Comparison of ENCODE assay signal across 9 cellular contexts in genomic region chr11:57277845-57278720, GRCh38. TPM values are rescaled to one million over a fixed set of nuclear protein-coding genes. Genes with fewer than 3 reads are reported as not detected.
DNase-seq lines count a peak whose midpoint lies in the region; ATAC-seq and TF ChIP-seq lines count a peak whose summit lies in the region.
"Had no signal": no experiment of that assay in that cellular context is flagged by ENCODE, and none has a peak within 500 bp of the region (broad histone marks: within the 10 kb centered on the region; RNA-seq: fewer than 3 reads in every experiment).

No MANE protein-coding gene starts in this region.

- peak; percentile 92 for ATAC-seq in GM18511 (IDR thresholded peaks at IDR 0.05; ENCODE audit: unreplicated experiment)
- ATAC-seq in HG03175 (IDR thresholded peaks at IDR 0.05; ENCODE audit: unreplicated experiment) = peak; percentile 77
- peak; percentile 81 for ATAC-seq in aorta (ENCODE audit: low FRiP score)

- no peaks in the 10 kb centered on the region for H3K27me3 ChIP-seq in aorta (ENCODE audit: control insufficient read depth in 1 of 2, insufficient read depth in 2 of 2, low read length in 1 of 2)

- peaks cover 2% of the 10 kb centered on the region for H3K36me3 Mint-ChIP-seq in osteocyte (ENCODE audit: unreplicated experiment)

- no peak overlapping the region for H3K4me3 ChIP-seq in aorta (ENCODE audit: low read length in 2 of 2)

- intact Hi-C loops in aorta (cut with DNase I) = no loop called here

- H3K27me3 Mint-ChIP-seq in osteocyte (ENCODE audit: unreplicated experiment) = no peaks in the 10 kb centered on the region

- peaks cover 4% of the 10 kb centered on the region for H3K9me3 Mint-ChIP-seq in osteocyte (ENCODE audit: unreplicated experiment)

- H3K9me3 ChIP-seq in aorta (ENCODE audit: control insufficient read depth, low read length) = peaks cover 1% of the 10 kb centered on the region

- H3K4me3 Mint-ChIP-seq in osteocyte (ENCODE audit: unreplicated experiment) = peak overlapping the region; percentile 64
- H3K4me3 Mint-ChIP-seq: stimulated activated naive CD8-positive, alpha-beta T cell treated with anti-CD3 and anti-CD28 coated beads, Interleukin-15, Interleukin-2, amounts not matched to agents 100 ng/mL and 50 ng/mL, for 24 hours had no signal

- 10 to 11% methylated on average over 14 of the region's 14 CpGs for WGBS in aorta, 2 donors

- peak overlapping the region; percentile 99 for H3K27ac Mint-ChIP-seq in osteocyte (ENCODE audit: unreplicated experiment)
- H3K27ac Mint-ChIP-seq: stimulated activated naive CD8-positive, alpha-beta T cell treated with anti-CD3 and anti-CD28 coated beads, Interleukin-15, Interleukin-2, amounts not matched to agents 100 ng/mL and 50 ng/mL, for 24 hours had no signal

- no peak overlapping the region for H3K27ac ChIP-seq in aorta (ENCODE audit: low read depth in 1 of 2, low read length in 2 of 2)

- H3K36me3 ChIP-seq in aorta (ENCODE audit: control insufficient read depth in 1 of 2, insufficient read depth in 2 of 2, low read length in 1 of 2) = no peaks in the 10 kb centered on the region

- DNase-seq in AML-193 (lab: John Stamatoyannopoulos, UW) (peak; percentile 21 to 41), NCI-H446 (lab: John Stamatoyannopoulos, UW) (peak; percentile 71 to 83), activated T-cell treated with anti-CD3 and anti-CD28 coated beads for 4 hours (peak; percentile 3), foreskin melanocyte (peak; percentile 81), osteocyte (ENCODE audit: extremely low spot score, unreplicated experiment) (peak; percentile 92), aorta (peak; percentile 73 to 86)

- TF ChIP-seq CTCF in osteocyte (IDR thresholded peaks at IDR 0.05) = peak; percentile 87

- peaks cover 35% of the 10 kb centered on the region for H3K4me1 Mint-ChIP-seq in osteocyte (ENCODE audit: unreplicated experiment)

- peaks cover 0 to 3% of the 10 kb centered on the region in 2 donors for H3K4me1 ChIP-seq in aorta (ENCODE audit: control insufficient read depth in 1 of 2, insufficient read depth in 2 of 2, low read length in 2 of 2)

RNA-seq across cellular contexts. Expression of gene APLNR, which starts 41.0 kb away (rescaled TPM):
- total RNA-seq in osteocyte = not detected in 2 replicates
- total RNA-seq in aorta = 10 to 100 TPM; 17.8 to 27.7 TPM
- polyA plus RNA-seq in aorta = under 1 TPM in 1 of 2 donors, not detected in 1; 0.23 TPM

RNA-seq across cellular contexts. Expression of gene TNKS1BP1, which starts 46.7 kb away (rescaled TPM):
- 152 and 169 TPM in 2 replicates for total RNA-seq in osteocyte
- total RNA-seq in aorta = 100 to 1,000 TPM; 169 to 184 TPM
- polyA plus RNA-seq in aorta = 100 to 1,000 TPM in 1 of 2 donors, 10 to 100 TPM in 1; 35.2 to 161 TPM

RNA-seq across cellular contexts. Expression of gene SSRP1, which starts 57.6 kb away (rescaled TPM):
- total RNA-seq in osteocyte (97.4 and 99.4 TPM in 2 replicates), aorta (10 to 100 TPM; 43.2 to 48.7 TPM)
- polyA plus RNA-seq in aorta = 10 to 100 TPM; 37.8 to 44.9 TPM

Comparison
In these comparisons a context has a peak if more than half of its experiments do, and no peak if none do; other contexts are left out.
1. DNase-seq: peak in every context shown above with its lines; median percentile 92 in osteocyte; 81 in foreskin melanocyte; 80 in aorta; 77 in NCI-H446; 31 in AML-193; 3 in activated T-cell treated with anti-CD3 and anti-CD28 coated beads for 4 hours.
2. RNA of gene APLNR, which starts 41.0 kb away (total RNA-seq): 17.8 to 27.7 TPM in aorta; not detected in osteocyte; every median in the first group is over 10 times any median in the second.
3. Peak in every context shown above with its lines, with median percentiles within 50 percentile points of each other: ATAC-seq.